ENCODE assay signal across 17 cellular contexts in the genomic region with DNA sequence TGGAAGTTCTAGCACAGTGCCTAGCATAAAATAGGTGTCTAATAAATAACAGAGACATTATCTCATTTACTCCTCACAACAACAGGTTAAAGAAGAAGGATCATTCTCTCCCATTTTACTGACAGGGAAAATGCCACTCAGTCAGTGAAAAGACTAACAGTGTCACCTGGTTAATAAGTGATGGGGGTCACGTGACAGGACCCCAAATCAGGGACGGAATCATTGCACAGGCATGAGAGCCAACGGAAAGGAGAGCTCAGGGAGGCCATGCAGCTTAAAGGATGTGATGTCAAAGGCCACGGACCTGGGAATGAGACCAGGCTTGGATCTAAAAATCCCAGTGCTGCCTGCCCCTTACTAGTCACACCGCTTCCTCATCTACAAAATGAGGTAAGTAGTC.
DNase-seq lines count a peak whose midpoint lies in the region; ATAC-seq, FAIRE-seq and TF ChIP-seq lines count a peak whose summit lies in the region.
"Had no signal": no experiment of that assay in that cellular context is flagged by ENCODE, and none has a peak within 500 bp of the region (broad histone marks: within the 10 kb centered on the region; RNA-seq: fewer than 3 reads in every experiment).

No MANE protein-coding gene starts in this region.

- H4K20me1 ChIP-seq in H1 (replicated peaks in 1 of 2; ENCODE audit: control insufficient read depth in 1 of 2, insufficient read depth in 2 of 2, low read length in 2 of 2) = no peaks in the 10 kb centered on the region

- no peak overlapping the region for H3K56ac ChIP-seq in H1 (replicated peaks; ENCODE audit: insufficient read length, low read depth, low read length)

- H2BK5ac ChIP-seq in H1 (ENCODE audit: low read depth, low read length) = peak overlapping the region; percentile 80; the same call in 1 of the 2 replicates

- POLR2A ChIA-PET in A549 (lab: Yijun Ruan, JAX) = no interaction called here
- POLR2A ChIA-PET in H1 (lab: Charles Lee; ENCODE audit: partially characterized antibody) = interaction anchor here (0.9 to 1.4 kb wide), 3 partner anchors 46 to 183 kb away, joined by 3 to 4 read pairs (median 3); no protein-coding TSS in a partner anchor

- no peaks in the 10 kb centered on the region for H3K79me1 ChIP-seq in H1 (ENCODE audit: low read depth, low read length)

- H3K23ac ChIP-seq in H1 (ENCODE audit: insufficient read length) = no peak overlapping the region

- H3K4me1 ChIP-seq in A549 (no peaks in the 10 kb centered on the region), HUES48 (ENCODE audit: control insufficient read depth, insufficient read depth, low read length) (peaks cover 60% of the 10 kb centered on the region), H1 (replicated peaks in 1 of 4; ENCODE audit: control insufficient read depth in 3 of 4, insufficient read depth in 4 of 4, low read length in 3 of 4) (peaks cover 5 to 30% (median 18%) of the 10 kb centered on the region in 4 experiments; a peak in 5 of 7 replicates), iPS-20b (ENCODE audit: insufficient read depth, low read length) (peaks cover 31% of the 10 kb centered on the region)
- H3K4me1 ChIP-seq: BE2C had no signal

- H3K36me3 ChIP-seq in HUES48 (ENCODE audit: control insufficient read depth, insufficient read depth, low read length) = no peaks in the 10 kb centered on the region
- no peaks in the 10 kb centered on the region; a peak in 1 of 8 replicates for H3K36me3 ChIP-seq in H1 (ENCODE audit: control insufficient read depth in 2 of 4, insufficient read depth in 4 of 4, low read length in 3 of 4)
- no peaks in the 10 kb centered on the region for H3K36me3 ChIP-seq in iPS-20b (ENCODE audit: insufficient read depth, low read depth, low read length)
- H3K36me3 ChIP-seq: BE2C had no signal

- peak overlapping the region; percentile 22 for H4K5ac ChIP-seq in H1 (ENCODE audit: insufficient read length, low read depth, low read length)

- H3K4me3 ChIP-seq in A549 (no peak overlapping the region), HUES48 (ENCODE audit: low read depth, low read length) (peak overlapping the region; percentile 7; the same call in 1 of the 2 replicates), H1 (ENCODE audit: extremely low read depth in 1 of 4, insufficient read depth in 2 of 4, low read depth in 3 of 4, low read length in 4 of 4) (peak overlapping the region in 2 of 4 experiments; percentile 6 to 10; a peak in 2 of 8 replicates), iPS-20b (ENCODE audit: low read length) (peak overlapping the region; percentile 37; the same call in 1 of the 2 replicates)

- H3K9me3 ChIP-seq in A549 = no peaks in the 10 kb centered on the region
- H3K9me3 ChIP-seq in HUES48 (ENCODE audit: control insufficient read depth, insufficient read depth, low read length) = no peaks in the 10 kb centered on the region
- H3K9me3 ChIP-seq in H1 (ENCODE audit: insufficient read depth in 2 of 2, low read depth in 1 of 2, low read length in 1 of 2) = no peaks in the 10 kb centered on the region
- no peaks in the 10 kb centered on the region for H3K9me3 ChIP-seq in iPS-20b (ENCODE audit: insufficient read depth, low read depth, low read length)
- H3K9me3 ChIP-seq: BE2C had no signal

- H4K91ac ChIP-seq in H1 (replicated peaks; ENCODE audit: insufficient read length, low read length) = peak overlapping the region; percentile 89

- peak overlapping the region; percentile 81 for H2BK120ac ChIP-seq in H1 (replicated peaks; ENCODE audit: low read depth, low read length)

- H2AFZ ChIP-seq in H1 (ENCODE audit: low read length) = no peak overlapping the region

- H3K14ac ChIP-seq in H1 (ENCODE audit: insufficient read length) = no peak overlapping the region

- H3K23me2 ChIP-seq in H1 (ENCODE audit: low read depth, low read length) = no peaks in the 10 kb centered on the region

- TF ChIP-seq EP300 in A549 (IDR thresholded peaks at IDR 0.05) = no peak
- no peak for TF ChIP-seq EP300 in H1 (IDR thresholded peaks at IDR 0.05; ENCODE audit: borderline replicate concordance in 1 of 2, low read depth in 2 of 2, low read length in 2 of 2)

- TF ChIP-seq POLR2A in A549 (IDR thresholded peaks at IDR 0.05; ENCODE audit: low read length) = no peak
- no peak for TF ChIP-seq POLR2A in H1 (IDR thresholded peaks at IDR 0.05; ENCODE audit: control extremely low read depth in 1 of 2, low read depth in 2 of 2, low read length in 2 of 2)

- H3K9ac ChIP-seq in HUES48 (ENCODE audit: low read depth, low read length) (no peak overlapping the region), H1 (replicated peaks in 1 of 4; ENCODE audit: extremely low read depth in 1 of 4, low read depth in 3 of 4, low read length in 3 of 4) (peak overlapping the region in 1 of 4 experiments; percentile 35; a peak in 1 of 7 replicates), iPS-20b (ENCODE audit: low read depth, low read length) (peak overlapping the region; percentile 50; the same call in 1 of the 2 replicates)

- 0 out of 2 replicates have a peak overlapping the region, but pooled peaks have one; percentile 79 for H3K18ac ChIP-seq in H1 (ENCODE audit: extremely low read depth, low read length)

- H3K79me2 ChIP-seq in H1 (ENCODE audit: control insufficient read depth in 1 of 2, insufficient read depth in 2 of 2, low read length in 2 of 2) = peaks cover 0 to 36% of the 10 kb centered on the region in 2 experiments; a peak in 2 of 4 replicates

- H3K4ac ChIP-seq in H1 (replicated peaks; ENCODE audit: insufficient read length, low read depth, low read length) = peak overlapping the region; percentile 1

- H3K27ac ChIP-seq in A549 (no peak overlapping the region), HUES48 (ENCODE audit: low read depth, low read length) (peak overlapping the region; percentile 73), H1 (ENCODE audit: low read depth, low read length) (no peak overlapping the region), iPS-20b (ENCODE audit: low read length) (peak overlapping the region; percentile 70)
- H3K27ac ChIP-seq: C4-2B had no signal

- peak overlapping the region; percentile 73; the same call in 1 of the 2 replicates for H2BK20ac ChIP-seq in H1 (ENCODE audit: low read length)

- no peak for DNase-seq in A549 (ENCODE audit: low read depth in 1 of 2, low spot score in 1 of 2)
- no peak for DNase-seq in H1 (ENCODE audit: low read depth in 1 of 2, low spot score in 2 of 2)
- DNase-seq in T-helper 2 cell = no peak
- DNase-seq in iPS-NIHi7 (ENCODE audit: extremely low spot score) = no peak
- DNase-seq: 8988T; BE2C; CD4-positive, alpha-beta memory T cell; COR-L47; DMS153; DMS79 treated with DMSO at 0.1 percent for 48 hours; GDM1 had no signal

- ATAC-seq in A549 (no peak), HG02973 (IDR thresholded peaks at IDR 0.05; ENCODE audit: unreplicated experiment) (no peak), GM21381 (IDR thresholded peaks at IDR 0.05; ENCODE audit: unreplicated experiment) (no peak)

- H2BK12ac ChIP-seq in H1 (ENCODE audit: low read depth, low read length) = 0 out of 2 replicates have a peak overlapping the region, but pooled peaks have one; percentile 27

- peak overlapping the region; percentile 30; the same call in 1 of the 2 replicates for H2AK5ac ChIP-seq in H1 (ENCODE audit: low read depth, low read length)

- FAIRE-seq in A549 (lab: Jason Lieb, UNC) (no peak), H1 (lab: Jason Lieb, UNC) (no peak)
- FAIRE-seq: D721Med had no signal

- 66% methylated on average over 5 of the region's 5 CpGs for WGBS in A549 (ENCODE audit: missing lambda C conversion rate)
- 63% methylated on average over 5 of the region's 5 CpGs; no CpG with 5 or more reads in 1 of the 2 experiments for WGBS in H1 (ENCODE audit: extremely low coverage in 1 of 2, insufficient coverage in 1 of 2, insufficient read length in 1 of 2, insufficient replicate concordance in 2 of 2, low coverage in 1 of 2, low lambda C conversion rate in 2 of 2, missing lambda C conversion rate in 1 of 2), 2 experiments

- no peak overlapping the region for H4K8ac ChIP-seq in H1 (ENCODE audit: extremely low read depth, insufficient read depth, low read length)

- TF ChIP-seq CTCF in A549 (IDR thresholded peaks at IDR 0.05) (no peak), H1 (IDR thresholded peaks at IDR 0.05; ENCODE audit: control extremely low read depth in 1 of 3, insufficient read depth in 1 of 3, low read depth in 1 of 3, low read length in 3 of 3) (no peak)

- no peak for TF ChIP-seq RAD21 in A549 (conservative IDR thresholded peaks at IDR 0.05 in 1 of 2, IDR thresholded peaks at IDR 0.05 in 1 of 2)
- no peak for TF ChIP-seq RAD21 in H1 (IDR thresholded peaks at IDR 0.05 in 1 of 2, conservative IDR thresholded peaks at IDR 0.05 in 1 of 2; ENCODE audit: low read depth in 2 of 2, low read length in 2 of 2)

- no peak overlapping the region for H3K4me2 ChIP-seq in A549
- H3K4me2 ChIP-seq in H1 (ENCODE audit: insufficient read depth in 1 of 2, low read depth in 2 of 2, low read length in 2 of 2) = peak overlapping the region; percentile 53 to 84

- no peak overlapping the region for H2BK15ac ChIP-seq in H1 (ENCODE audit: low read length)

- CTCF ChIA-PET in A549 (lab: Yijun Ruan, JAX) (no interaction called here), H1 (lab: Charles Lee; ENCODE audit: partially characterized antibody) (interaction anchor here (1.0 to 1.3 kb wide), 3 partner anchors 8 to 27 kb away, joined by 3 to 6 read pairs (median 3); no protein-coding TSS in a partner anchor)

- H3K27me3 ChIP-seq in HUES48 (ENCODE audit: control insufficient read depth, insufficient read depth, low read length) (no peaks in the 10 kb centered on the region), H1 (replicated peaks in 1 of 4; ENCODE audit: control insufficient read depth in 3 of 4, extremely low read depth in 1 of 4, insufficient read depth in 3 of 4, low read length in 3 of 4) (no peaks in the 10 kb centered on the region), iPS-20b (ENCODE audit: insufficient read depth, low read length) (no peaks in the 10 kb centered on the region)
- H3K27me3 ChIP-seq: BE2C had no signal

TF ChIP-seq in A549, 52 proteins besides CTCF, POLR2A, EP300 and RAD21 (continues in another document):
- no peak for TF ChIP-seq NPAS2 (CRISPR knock-in tag; IDR thresholded peaks at IDR 0.05; ENCODE audit: borderline replicate concordance)

TF ChIP-seq in H1, 55 proteins besides CTCF, POLR2A, EP300 and RAD21 (continues in another document):
- peak; percentile 11; the same call in 1 of the 2 replicates for TF ChIP-seq SP4 (IDR thresholded peaks at IDR 0.05; ENCODE audit: low read length)
- no peak for TF ChIP-seq ATF2 (IDR thresholded peaks at IDR 0.05; ENCODE audit: low read length)

Comparison
In these comparisons a context has a peak if more than half of its experiments do, and no peak if none do; other contexts are left out.
1. H3K27ac ChIP-seq: peak in HUES48 (single experiment) and iPS-20b (single experiment); none in A549 (0 of 2) and H1 (single experiment).
2. Of the 18 proteins assayed by ChIP-seq in both H1 and A549: peak only in H1: none; only in A549: none; in both: USF2; in neither: 17.